Comparison of ENCODE assay signal across 18 cellular contexts in the genomic region with DNA sequence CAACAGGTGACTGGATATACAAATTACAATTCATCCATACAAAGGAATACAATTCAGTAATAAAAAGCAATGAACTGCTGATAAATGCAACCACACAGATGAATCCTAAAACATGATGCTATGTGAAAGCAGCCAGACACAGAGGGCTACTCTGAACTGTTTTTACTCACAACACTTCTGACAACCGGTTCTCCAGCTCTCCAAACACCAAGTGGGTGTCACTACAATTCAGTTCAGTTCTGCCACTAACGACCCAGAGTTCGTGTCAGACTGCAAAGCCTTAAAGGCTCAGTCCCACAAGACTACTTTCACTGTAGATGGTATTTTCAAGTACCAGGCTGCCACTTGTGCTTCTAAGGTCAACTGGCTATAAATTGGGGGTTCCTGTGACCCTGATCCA.
"Had no signal": no experiment of that assay in that cellular context is flagged by ENCODE, and none has a peak within 500 bp of the region (broad histone marks: within the 10 kb centered on the region; RNA-seq: fewer than 3 reads in every experiment).

No MANE protein-coding gene starts in this region.

- H3K9me3 ChIP-seq: esophagus muscularis mucosa, prostate gland, transverse colon had no signal

- H3K27ac ChIP-seq: esophagus muscularis mucosa, prostate gland, skin epidermis, transverse colon, VCaP had no signal

- FAIRE-seq: astrocyte, kidney had no signal

- H3K4me3 ChIP-seq: esophagus muscularis mucosa, prostate gland, skin epidermis, transverse colon had no signal

- DNase-seq: activated CD4-positive, alpha-beta T cell treated with anti-CD3 and anti-CD28 coated beads for 1 hour; activated CD4-positive, alpha-beta T cell treated with anti-CD3 and anti-CD28 coated beads, Interleukin-2, amount 50 U/mL, for 4 hours; activated naive CD4-positive, alpha-beta T cell treated with anti-CD3 and anti-CD28 coated beads, Interleukin-2, amount 10 ng/mL, durations not matched to agents 7 days and 5 days; hippocampal formation; kidney; nephron progenitor cell; occipital lobe; right cardiac atrium; stimulated activated CD4-positive, alpha-beta T cell treated with anti-CD3 and anti-CD28 coated beads, Interleukin-4, amount 100 ng/mL, for 24 hours; stimulated activated naive CD4-positive, alpha-beta T cell treated with Interleukin-2 at 50 U/mL for 16 hours; substantia nigra; T1000; transverse colon had no signal

- H3K36me3 ChIP-seq: esophagus muscularis mucosa, prostate gland, transverse colon had no signal

- H3K27me3 ChIP-seq: esophagus muscularis mucosa, transverse colon had no signal

- ATAC-seq: right cardiac atrium had no signal

- H3K4me1 ChIP-seq: prostate gland had no signal
